ENCODE assay signal across 1 cellular context in the genomic region with DNA sequence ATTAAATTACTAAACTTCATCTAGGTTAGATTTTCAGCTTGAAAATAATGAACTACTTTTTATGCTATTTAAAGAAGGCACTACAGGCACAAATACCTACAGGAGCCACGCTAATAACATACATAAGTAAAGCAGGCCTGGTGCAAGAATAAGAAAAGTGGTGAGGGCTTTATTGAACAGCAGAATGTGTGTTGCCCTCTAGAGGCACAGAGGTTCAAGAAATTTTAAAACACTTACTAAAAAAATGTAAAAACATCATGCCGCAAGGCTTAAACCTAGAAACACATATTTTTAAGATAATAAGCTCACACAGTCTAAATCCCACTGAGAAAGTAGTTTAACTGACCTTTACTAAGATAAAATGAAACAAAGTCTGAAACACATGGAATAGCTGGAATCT.
TF ChIP-seq lines count a peak whose summit lies in the region.

No MANE protein-coding gene starts in this region.

TF ChIP-seq in HepG2, 621 proteins besides CTCF, POLR2A, EP300 and RAD21 (continued from another document):
- TF ChIP-seq, protein P1, sequence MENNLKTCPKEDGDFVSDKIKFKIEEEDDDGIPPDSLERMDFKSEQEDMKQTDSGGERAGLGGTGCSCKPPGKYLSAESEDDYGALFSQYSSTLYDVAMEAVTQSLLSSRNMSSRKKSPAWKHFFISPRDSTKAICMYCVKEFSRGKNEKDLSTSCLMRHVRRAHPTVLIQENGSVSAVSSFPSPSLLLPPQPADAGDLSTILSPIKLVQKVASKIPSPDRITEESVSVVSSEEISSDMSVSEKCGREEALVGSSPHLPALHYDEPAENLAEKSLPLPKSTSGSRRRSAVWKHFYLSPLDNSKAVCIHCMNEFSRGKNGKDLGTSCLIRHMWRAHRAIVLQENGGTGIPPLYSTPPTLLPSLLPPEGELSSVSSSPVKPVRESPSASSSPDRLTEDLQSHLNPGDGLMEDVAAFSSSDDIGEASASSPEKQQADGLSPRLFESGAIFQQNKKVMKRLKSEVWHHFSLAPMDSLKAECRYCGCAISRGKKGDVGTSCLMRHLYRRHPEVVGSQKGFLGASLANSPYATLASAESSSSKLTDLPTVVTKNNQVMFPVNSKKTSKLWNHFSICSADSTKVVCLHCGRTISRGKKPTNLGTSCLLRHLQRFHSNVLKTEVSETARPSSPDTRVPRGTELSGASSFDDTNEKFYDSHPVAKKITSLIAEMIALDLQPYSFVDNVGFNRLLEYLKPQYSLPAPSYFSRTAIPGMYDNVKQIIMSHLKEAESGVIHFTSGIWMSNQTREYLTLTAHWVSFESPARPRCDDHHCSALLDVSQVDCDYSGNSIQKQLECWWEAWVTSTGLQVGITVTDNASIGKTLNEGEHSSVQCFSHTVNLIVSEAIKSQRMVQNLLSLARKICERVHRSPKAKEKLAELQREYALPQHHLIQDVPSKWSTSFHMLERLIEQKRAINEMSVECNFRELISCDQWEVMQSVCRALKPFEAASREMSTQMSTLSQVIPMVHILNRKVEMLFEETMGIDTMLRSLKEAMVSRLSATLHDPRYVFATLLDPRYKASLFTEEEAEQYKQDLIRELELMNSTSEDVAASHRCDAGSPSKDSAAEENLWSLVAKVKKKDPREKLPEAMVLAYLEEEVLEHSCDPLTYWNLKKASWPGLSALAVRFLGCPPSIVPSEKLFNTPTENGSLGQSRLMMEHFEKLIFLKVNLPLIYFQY (CRISPR knock-in tag; IDR thresholded peaks at IDR 0.05; ENCODE audit: borderline replicate concordance), result no peak
- no peak for TF ChIP-seq ZNF644 (CRISPR knock-in tag; IDR thresholded peaks at IDR 0.05; ENCODE audit: low read depth)
